ENCODE assay signal across 19 cellular contexts in genomic region chr2:74700643-74701377, GRCh38. TPM values are rescaled to one million over a fixed set of nuclear protein-coding genes. Genes with fewer than 3 reads are reported as not detected.
DNase-seq lines count a peak whose midpoint lies in the region; ATAC-seq, FAIRE-seq and TF ChIP-seq lines count a peak whose summit lies in the region.
"Had no signal": no experiment of that assay in that cellular context is flagged by ENCODE, and none has a peak within 500 bp of the region (broad histone marks: within the 10 kb centered on the region; RNA-seq: fewer than 3 reads in every experiment).

No MANE protein-coding gene starts in this region.

- DNase-seq in GM12891 (ENCODE audit: insufficient read length, low spot score) (no peak), NOMO-1 treated with dmso at 0.1 percent for 144 hours (lab: John Stamatoyannopoulos, UW; ENCODE audit: unreplicated experiment) (peak; percentile 30), kidney glomerular epithelial cell (lab: John Stamatoyannopoulos, UW) (peak; percentile 35), NCI-H146 (lab: John Stamatoyannopoulos, UW) (no peak), COR-L47 (lab: John Stamatoyannopoulos, UW) (no peak)
- DNase-seq: DMS79, KG1, NCI-H187, NCI-H2107, NCI-H446 treated with DMSO at 0.1 percent for 48 hours, NCI-H526 treated with DMSO at 0.1 percent for 48 hours, Peyer's patch had no signal

- H3K9me3 ChIP-seq in BLaER1 treated with 17β-estradiol and CSF1 and Interleukin-3, amounts not matched to agents 10 nM and 100 nM (replicated peaks in 1 of 11) = no peaks in the 10 kb centered on the region
- H3K9me3 ChIP-seq: Peyer's patch had no signal

- FAIRE-seq in GM12891 (lab: Jason Lieb, UNC) = no peak
- FAIRE-seq: A204.1, GM12892, H1 had no signal

- no peak for TF ChIP-seq POLR2A in GM12891 (IDR thresholded peaks at IDR 0.05; ENCODE audit: low read depth, low read length)

- ATAC-seq in GM18502 (IDR thresholded peaks at IDR 0.05; ENCODE audit: poor library complexity, unreplicated experiment) = no peak
- no peak for ATAC-seq in HG03354 (IDR thresholded peaks at IDR 0.05; ENCODE audit: poor library complexity, severe bottlenecking, unreplicated experiment)
- ATAC-seq: HCT116 had no signal

- no peaks in the 10 kb centered on the region for H3K36me3 ChIP-seq in BLaER1 treated with 17β-estradiol and CSF1 and Interleukin-3, amounts not matched to agents 10 nM and 100 nM
- H3K36me3 ChIP-seq: Peyer's patch had no signal

- no peak overlapping the region for H3K27ac ChIP-seq in BLaER1 treated with 17β-estradiol and CSF1 and Interleukin-3, amounts not matched to agents 10 nM and 100 nM
- H3K27ac ChIP-seq: Peyer's patch had no signal

- H3K9ac ChIP-seq in BLaER1 treated with 17β-estradiol and CSF1 and Interleukin-3, amounts not matched to agents 10 nM and 100 nM = no peak overlapping the region

- peak overlapping the region in 8 of 11 experiments; percentile 9 to 60 (median 25); a peak in 10 of 22 replicates for H3K4me2 ChIP-seq in BLaER1 treated with 17β-estradiol and CSF1 and Interleukin-3, amounts not matched to agents 10 nM and 100 nM

- no peaks in the 10 kb centered on the region for H4K20me1 ChIP-seq in BLaER1 treated with 17β-estradiol and CSF1 and Interleukin-3, amounts not matched to agents 10 nM and 100 nM

- H3K4me1 ChIP-seq in BLaER1 treated with 17β-estradiol and CSF1 and Interleukin-3, amounts not matched to agents 10 nM and 100 nM = peaks cover 0 to 12% (median 9%) of the 10 kb centered on the region in 10 experiments; a peak in 16 of 20 replicates
- H3K4me1 ChIP-seq: Peyer's patch had no signal

- no peaks in the 10 kb centered on the region for H3K27me3 ChIP-seq in BLaER1 treated with 17β-estradiol and CSF1 and Interleukin-3, amounts not matched to agents 10 nM and 100 nM
- H3K27me3 ChIP-seq: Peyer's patch had no signal

- H3K4me3 ChIP-seq in BLaER1 treated with 17β-estradiol and CSF1 and Interleukin-3, amounts not matched to agents 10 nM and 100 nM = no peak overlapping the region
- H3K4me3 ChIP-seq: Peyer's patch had no signal

TF ChIP-seq in GM12891, 5 proteins besides CTCF, POLR2A, EP300 and RAD21:
- TF ChIP-seq TAF1 (IDR thresholded peaks at IDR 0.05; ENCODE audit: low read depth, low read length) = no peak
- no peak for TF ChIP-seq POLR2AphosphoS5 (IDR thresholded peaks at IDR 0.05; ENCODE audit: low read depth, low read length)
- TF ChIP-seq PAX5 (IDR thresholded peaks at IDR 0.05; ENCODE audit: insufficient read depth, low read length, severe bottlenecking) = no peak
- TF ChIP-seq SPI1 (IDR thresholded peaks at IDR 0.05; ENCODE audit: low read depth, low read length) = peak; percentile 75

RNA-seq across cellular contexts. Expression of gene SEMA4F, which starts 46.8 kb away (rescaled TPM):
- 1.2 TPM for polyA plus RNA-seq in GM12891 (2012; ENCODE audit: low read depth, missing spikeins)

RNA-seq across cellular contexts. Expression of gene M1AP, which starts 52.7 kb away (rescaled TPM):
- 0.24 TPM for polyA plus RNA-seq in GM12891 (2012; ENCODE audit: low read depth, missing spikeins)

Comparison
In these comparisons a context has a peak if more than half of its experiments do, and no peak if none do; other contexts are left out.
1. DNase-seq: peak in NOMO-1 treated with dmso at 0.1 percent for 144 hours (single experiment) and kidney glomerular epithelial cell (single experiment); none in GM12891 (single experiment), NCI-H146 (single experiment) and COR-L47 (single experiment).